18 cellular contexts compared by ENCODE assay signal in genomic region chr7:158494643-158495042, GRCh38.
"Had no signal": no experiment of that assay in that cellular context is flagged by ENCODE, and none has a peak within 500 bp of the region (broad histone marks: within the 10 kb centered on the region; RNA-seq: fewer than 3 reads in every experiment).

No MANE protein-coding gene starts in this region.

- H3K27me3 ChIP-seq: colonic mucosa, right atrium auricular region, vagina had no signal

- H3K27ac Mint-ChIP-seq: activated naive CD8-positive, alpha-beta T cell treated with anti-CD3 and anti-CD28 coated beads for 36 hours; nephron progenitor cell; progenitor cell of endocrine pancreas; T-helper 1 cell treated with Interleukin-12 subunit alpha and Interleukin-12 subunit beta and Interleukin-4 antibody, amounts not matched to agents 30 μg/mL and 1 μg/mL, for 36 hours had no signal

- H3K27ac ChIP-seq: colonic mucosa, gastrocnemius medialis, heart left ventricle, right atrium auricular region, suprapubic skin, vagina, WERI-Rb-1 had no signal

- H3K4me1 ChIP-seq: colonic mucosa, gastrocnemius medialis, heart left ventricle, right atrium auricular region, vagina had no signal

- H3K9me3 Mint-ChIP-seq: activated naive CD8-positive, alpha-beta T cell treated with anti-CD3 and anti-CD28 coated beads for 36 hours; nephron progenitor cell; stimulated activated naive CD8-positive, alpha-beta T cell treated with anti-CD3 and anti-CD28 coated beads, Interleukin-15, amount 100 ng/mL, for 72 hours; T-helper 1 cell treated with Interleukin-12 subunit alpha and Interleukin-12 subunit beta and Interleukin-4 antibody, amounts not matched to agents 30 μg/mL and 1 μg/mL, for 36 hours had no signal

- H3K36me3 ChIP-seq: colonic mucosa, gastrocnemius medialis, heart left ventricle, right atrium auricular region, suprapubic skin, vagina, WERI-Rb-1 had no signal

- H3K4me3 Mint-ChIP-seq: activated naive CD8-positive, alpha-beta T cell treated with anti-CD3 and anti-CD28 coated beads for 36 hours; nephron progenitor cell; stimulated activated naive CD8-positive, alpha-beta T cell treated with anti-CD3 and anti-CD28 coated beads, Interleukin-15, amount 100 ng/mL, for 72 hours; T-helper 1 cell treated with Interleukin-12 subunit alpha and Interleukin-12 subunit beta and Interleukin-4 antibody, amounts not matched to agents 30 μg/mL and 1 μg/mL, for 36 hours had no signal

- DNase-seq: activated gamma-delta T cell treated with Interleukin-2 at 50 U/mL for 16 hours; activated naive CD8-positive, alpha-beta T cell treated with anti-CD3 and anti-CD28 coated beads for 36 hours; amniotic stem cell; colonic mucosa; gastrocnemius medialis; heart left ventricle; left ventricle myocardium superior; nephron progenitor cell; stimulated activated CD4-positive, alpha-beta T cell treated with anti-CD3 and anti-CD28 coated beads, Interleukin-2, amount 100 ng/mL, for 48 hours; trophoblast cell; WERI-Rb-1 had no signal

- H3K9me3 ChIP-seq: colonic mucosa, gastrocnemius medialis, heart left ventricle, right atrium auricular region, suprapubic skin, vagina had no signal

- H3K4me3 ChIP-seq: colonic mucosa, gastrocnemius medialis, heart left ventricle, right atrium auricular region, suprapubic skin, vagina had no signal

- H3K36me3 Mint-ChIP-seq: activated naive CD8-positive, alpha-beta T cell treated with anti-CD3 and anti-CD28 coated beads for 36 hours had no signal

- ATAC-seq: esophagus mucosa, gastrocnemius medialis, heart left ventricle, left ventricle myocardium superior had no signal
